In the genomic region with DNA sequence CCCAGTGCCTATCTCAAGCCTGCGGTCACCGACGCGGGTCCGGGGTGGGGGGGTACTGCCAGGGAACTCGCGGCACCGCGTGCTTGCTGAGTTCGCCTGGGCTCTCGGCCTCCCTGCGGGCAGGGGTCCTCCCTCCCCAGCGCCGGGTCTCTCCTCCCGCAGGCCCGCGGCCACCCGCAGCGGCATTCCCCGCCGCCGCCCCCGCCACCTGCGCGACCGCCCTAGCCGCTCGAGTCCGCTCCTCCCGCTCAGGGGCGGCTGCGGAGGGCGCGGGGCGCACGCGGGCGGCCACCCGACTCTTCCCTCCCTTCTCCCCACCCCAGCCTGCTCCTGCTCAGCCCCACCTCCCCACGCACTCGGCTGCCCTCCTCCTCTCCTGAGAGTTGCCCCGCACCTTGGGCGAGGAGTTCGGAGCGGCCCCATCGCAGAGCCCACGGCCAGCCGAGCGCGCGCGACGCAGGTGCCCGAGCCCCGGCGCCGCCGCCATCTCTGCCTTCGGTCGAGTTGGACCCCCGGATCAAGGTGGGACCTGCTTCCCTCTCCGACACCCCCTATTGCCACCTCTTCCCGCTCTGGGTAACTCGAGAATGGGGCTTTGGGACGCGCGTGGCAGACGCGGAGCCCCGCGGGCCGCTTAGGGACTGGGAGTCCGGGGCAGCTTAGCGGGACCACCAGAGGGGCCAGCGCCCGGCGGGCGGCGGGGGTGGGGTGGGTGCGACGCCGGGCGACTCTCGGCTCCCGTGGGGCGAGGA, we compare ENCODE assay signal across 1 cellular context.
TF ChIP-seq lines count a peak whose summit lies in the region.

No MANE protein-coding gene starts in this region.

TF ChIP-seq in HEK293, 187 proteins besides CTCF, POLR2A, EP300 and RAD21 (continued from another document and continues in another):
- TF ChIP-seq, protein P1, sequence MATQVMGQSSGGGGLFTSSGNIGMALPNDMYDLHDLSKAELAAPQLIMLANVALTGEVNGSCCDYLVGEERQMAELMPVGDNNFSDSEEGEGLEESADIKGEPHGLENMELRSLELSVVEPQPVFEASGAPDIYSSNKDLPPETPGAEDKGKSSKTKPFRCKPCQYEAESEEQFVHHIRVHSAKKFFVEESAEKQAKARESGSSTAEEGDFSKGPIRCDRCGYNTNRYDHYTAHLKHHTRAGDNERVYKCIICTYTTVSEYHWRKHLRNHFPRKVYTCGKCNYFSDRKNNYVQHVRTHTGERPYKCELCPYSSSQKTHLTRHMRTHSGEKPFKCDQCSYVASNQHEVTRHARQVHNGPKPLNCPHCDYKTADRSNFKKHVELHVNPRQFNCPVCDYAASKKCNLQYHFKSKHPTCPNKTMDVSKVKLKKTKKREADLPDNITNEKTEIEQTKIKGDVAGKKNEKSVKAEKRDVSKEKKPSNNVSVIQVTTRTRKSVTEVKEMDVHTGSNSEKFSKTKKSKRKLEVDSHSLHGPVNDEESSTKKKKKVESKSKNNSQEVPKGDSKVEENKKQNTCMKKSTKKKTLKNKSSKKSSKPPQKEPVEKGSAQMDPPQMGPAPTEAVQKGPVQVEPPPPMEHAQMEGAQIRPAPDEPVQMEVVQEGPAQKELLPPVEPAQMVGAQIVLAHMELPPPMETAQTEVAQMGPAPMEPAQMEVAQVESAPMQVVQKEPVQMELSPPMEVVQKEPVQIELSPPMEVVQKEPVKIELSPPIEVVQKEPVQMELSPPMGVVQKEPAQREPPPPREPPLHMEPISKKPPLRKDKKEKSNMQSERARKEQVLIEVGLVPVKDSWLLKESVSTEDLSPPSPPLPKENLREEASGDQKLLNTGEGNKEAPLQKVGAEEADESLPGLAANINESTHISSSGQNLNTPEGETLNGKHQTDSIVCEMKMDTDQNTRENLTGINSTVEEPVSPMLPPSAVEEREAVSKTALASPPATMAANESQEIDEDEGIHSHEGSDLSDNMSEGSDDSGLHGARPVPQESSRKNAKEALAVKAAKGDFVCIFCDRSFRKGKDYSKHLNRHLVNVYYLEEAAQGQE (tag by site-specific recombination; IDR thresholded peaks at IDR 0.05) = no peak
- peak; percentile 66; the same call in 1 of the 2 replicates for TF ChIP-seq ZNF561 (tag by site-specific recombination; IDR thresholded peaks at IDR 0.05; ENCODE audit: borderline replicate concordance)
- no peak; the same call in 1 of the 2 replicates for TF ChIP-seq ZNF660 (tag by site-specific recombination; IDR thresholded peaks at IDR 0.05)
- peak; percentile 15; the same call in 1 of the 2 replicates for TF ChIP-seq ZNF76 (tag by site-specific recombination; IDR thresholded peaks at IDR 0.05; ENCODE audit: borderline replicate concordance, low read depth)
- TF ChIP-seq, protein P2, sequence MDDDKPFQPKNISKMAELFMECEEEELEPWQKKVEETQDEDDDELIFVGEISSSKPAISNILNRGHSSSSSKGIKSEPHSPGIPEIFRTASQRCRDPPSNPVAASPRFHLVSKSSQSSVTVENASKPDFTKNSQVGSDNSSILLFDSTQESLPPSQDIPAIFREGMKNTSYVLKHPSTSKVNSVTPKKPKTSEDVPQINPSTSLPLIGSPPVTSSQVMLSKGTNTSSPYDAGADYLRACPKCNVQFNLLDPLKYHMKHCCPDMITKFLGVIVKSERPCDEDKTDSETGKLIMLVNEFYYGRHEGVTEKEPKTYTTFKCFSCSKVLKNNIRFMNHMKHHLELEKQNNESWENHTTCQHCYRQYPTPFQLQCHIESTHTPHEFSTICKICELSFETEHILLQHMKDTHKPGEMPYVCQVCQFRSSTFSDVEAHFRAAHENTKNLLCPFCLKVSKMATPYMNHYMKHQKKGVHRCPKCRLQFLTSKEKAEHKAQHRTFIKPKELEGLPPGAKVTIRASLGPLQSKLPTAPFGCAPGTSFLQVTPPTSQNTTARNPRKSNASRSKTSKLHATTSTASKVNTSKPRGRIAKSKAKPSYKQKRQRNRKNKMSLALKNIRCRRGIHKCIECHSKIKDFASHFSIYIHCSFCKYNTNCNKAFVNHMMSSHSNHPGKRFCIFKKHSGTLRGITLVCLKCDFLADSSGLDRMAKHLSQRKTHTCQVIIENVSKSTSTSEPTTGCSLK (tag by site-specific recombination; IDR thresholded peaks at IDR 0.05) = no peak
- no peak for TF ChIP-seq TSHZ1 (tag by site-specific recombination; IDR thresholded peaks at IDR 0.05; ENCODE audit: borderline replicate concordance)
- no peak for TF ChIP-seq GLI2 (tag by site-specific recombination; IDR thresholded peaks at IDR 0.05; ENCODE audit: borderline replicate concordance, low read depth)
- TF ChIP-seq ZBTB10 (tag by site-specific recombination; IDR thresholded peaks at IDR 0.05) = no peak
- no peak for TF ChIP-seq ZNF449 (tag by site-specific recombination; IDR thresholded peaks at IDR 0.05)
- TF ChIP-seq ZNF510 (tag by site-specific recombination; IDR thresholded peaks at IDR 0.05; ENCODE audit: insufficient replicate concordance) = no peak
- TF ChIP-seq OSR2 (tag by site-specific recombination; IDR thresholded peaks at IDR 0.05) = no peak
- TF ChIP-seq ZNF423 (tag by site-specific recombination; IDR thresholded peaks at IDR 0.05) = no peak
- no peak for TF ChIP-seq ZNF24 (tag by site-specific recombination; IDR thresholded peaks at IDR 0.05)
- no peak for TF ChIP-seq ZNF138 (tag by site-specific recombination; IDR thresholded peaks at IDR 0.05; ENCODE audit: borderline replicate concordance)
- no peak for TF ChIP-seq ZNF157 (tag by site-specific recombination; IDR thresholded peaks at IDR 0.05)
- TF ChIP-seq ZIC2 (tag by site-specific recombination; IDR thresholded peaks at IDR 0.05) = peak; percentile 49
- TF ChIP-seq, protein P3, sequence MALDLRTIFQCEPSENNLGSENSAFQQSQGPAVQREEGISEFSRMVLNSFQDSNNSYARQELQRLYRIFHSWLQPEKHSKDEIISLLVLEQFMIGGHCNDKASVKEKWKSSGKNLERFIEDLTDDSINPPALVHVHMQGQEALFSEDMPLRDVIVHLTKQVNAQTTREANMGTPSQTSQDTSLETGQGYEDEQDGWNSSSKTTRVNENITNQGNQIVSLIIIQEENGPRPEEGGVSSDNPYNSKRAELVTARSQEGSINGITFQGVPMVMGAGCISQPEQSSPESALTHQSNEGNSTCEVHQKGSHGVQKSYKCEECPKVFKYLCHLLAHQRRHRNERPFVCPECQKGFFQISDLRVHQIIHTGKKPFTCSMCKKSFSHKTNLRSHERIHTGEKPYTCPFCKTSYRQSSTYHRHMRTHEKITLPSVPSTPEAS (tag by site-specific recombination; IDR thresholded peaks at IDR 0.05) = no peak
- no peak for TF ChIP-seq ZNF677 (tag by site-specific recombination; IDR thresholded peaks at IDR 0.05)
- TF ChIP-seq GLI4 (tag by site-specific recombination; IDR thresholded peaks at IDR 0.05) = no peak
- TF ChIP-seq ZNF112 (tag by site-specific recombination; IDR thresholded peaks at IDR 0.05) = no peak
- TF ChIP-seq ZNF140 (tag by site-specific recombination; IDR thresholded peaks at IDR 0.05) = no peak
- no peak for TF ChIP-seq ZNF169 (tag by site-specific recombination; IDR thresholded peaks at IDR 0.05)
- no peak for TF ChIP-seq BCL11B (tag by site-specific recombination; IDR thresholded peaks at IDR 0.05; ENCODE audit: low read depth)
- TF ChIP-seq ZNF311 (tag by site-specific recombination; IDR thresholded peaks at IDR 0.05; ENCODE audit: borderline replicate concordance) = no peak
- peak; percentile 38 for TF ChIP-seq EGR2 (tag by site-specific recombination; IDR thresholded peaks at IDR 0.05; ENCODE audit: low read depth)
- no peak for TF ChIP-seq ZNF621 (tag by site-specific recombination; IDR thresholded peaks at IDR 0.05)
- TF ChIP-seq, protein P4, sequence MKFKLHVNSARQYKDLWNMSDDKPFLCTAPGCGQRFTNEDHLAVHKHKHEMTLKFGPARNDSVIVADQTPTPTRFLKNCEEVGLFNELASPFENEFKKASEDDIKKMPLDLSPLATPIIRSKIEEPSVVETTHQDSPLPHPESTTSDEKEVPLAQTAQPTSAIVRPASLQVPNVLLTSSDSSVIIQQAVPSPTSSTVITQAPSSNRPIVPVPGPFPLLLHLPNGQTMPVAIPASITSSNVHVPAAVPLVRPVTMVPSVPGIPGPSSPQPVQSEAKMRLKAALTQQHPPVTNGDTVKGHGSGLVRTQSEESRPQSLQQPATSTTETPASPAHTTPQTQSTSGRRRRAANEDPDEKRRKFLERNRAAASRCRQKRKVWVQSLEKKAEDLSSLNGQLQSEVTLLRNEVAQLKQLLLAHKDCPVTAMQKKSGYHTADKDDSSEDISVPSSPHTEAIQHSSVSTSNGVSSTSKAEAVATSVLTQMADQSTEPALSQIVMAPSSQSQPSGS (tag by site-specific recombination; IDR thresholded peaks at IDR 0.05; ENCODE audit: low read depth) = no peak
- TF ChIP-seq ZNF324 (tag by site-specific recombination; IDR thresholded peaks at IDR 0.05) = no peak
- TF ChIP-seq ZBTB20 (tag by site-specific recombination; IDR thresholded peaks at IDR 0.05) = peak; percentile 27; the same call in 1 of the 2 replicates
- TF ChIP-seq FEZF1 (tag by site-specific recombination; IDR thresholded peaks at IDR 0.05) = no peak
- no peak; the same call in 1 of the 2 replicates for TF ChIP-seq ZBTB44 (tag by site-specific recombination; IDR thresholded peaks at IDR 0.05)
- 0 out of 2 replicates have a peak, but pooled peaks have one; percentile 41 for TF ChIP-seq ZNF777 (tag by site-specific recombination; IDR thresholded peaks at IDR 0.05; ENCODE audit: borderline replicate concordance)
- TF ChIP-seq ZNF501 (tag by site-specific recombination; IDR thresholded peaks at IDR 0.05) = no peak
- TF ChIP-seq ZFP37 (tag by site-specific recombination; IDR thresholded peaks at IDR 0.05) = no peak
- TF ChIP-seq MEIS1 (CRISPR knock-in tag; IDR thresholded peaks at IDR 0.05; ENCODE audit: borderline replicate concordance) = no peak
- TF ChIP-seq ZBTB6 (tag by site-specific recombination; IDR thresholded peaks at IDR 0.05) = 0 out of 2 replicates have a peak, but pooled peaks have one; percentile 4
- peak; percentile 69 for TF ChIP-seq GLIS1 (tag by site-specific recombination; IDR thresholded peaks at IDR 0.05)
